Comparison of ENCODE assay signal across 17 cellular contexts in genomic region chr4:87912164-87913004, GRCh38.
DNase-seq lines count a peak whose midpoint lies in the region; ATAC-seq, FAIRE-seq and TF ChIP-seq lines count a peak whose summit lies in the region.
"Had no signal": no experiment of that assay in that cellular context is flagged by ENCODE, and none has a peak within 500 bp of the region (broad histone marks: within the 10 kb centered on the region; RNA-seq: fewer than 3 reads in every experiment).

No MANE protein-coding gene starts in this region.

- H3K4me1 Mint-ChIP-seq in nephron: peaks cover 5% of the 10 kb centered on the region
- H3K4me1 Mint-ChIP-seq: memory B cell; stimulated activated naive CD8-positive, alpha-beta T cell treated with anti-CD3 and anti-CD28 coated beads, Interleukin-15, amount 100 ng/mL, for 72 hours had no signal

- H3K27ac ChIP-seq in H1 (ENCODE audit: low read depth, low read length) (no peak overlapping the region), adrenal gland (no peak overlapping the region)

- no peak overlapping the region for H3K18ac ChIP-seq in H1 (ENCODE audit: extremely low read depth, low read length)

- no peak overlapping the region for H3K9ac ChIP-seq in H1 (replicated peaks in 1 of 4; ENCODE audit: extremely low read depth in 1 of 4, low read depth in 3 of 4, low read length in 3 of 4)

- H2BK12ac ChIP-seq in H1 (ENCODE audit: low read depth, low read length): no peak overlapping the region

- no peak overlapping the region for H2AFZ ChIP-seq in H1 (ENCODE audit: low read length)

- no peak for FAIRE-seq in H1 (lab: Jason Lieb, UNC)
- FAIRE-seq: K562 had no signal

- intact Hi-C loops in adrenal gland (cut with DNase I): no loop called here

- H3K79me2 ChIP-seq in H1 (ENCODE audit: control insufficient read depth in 1 of 2, insufficient read depth in 2 of 2, low read length in 2 of 2): peaks cover 0 to 3% of the 10 kb centered on the region in 2 experiments; a peak in 1 of 4 replicates

- no peaks in the 10 kb centered on the region for H3K27me3 Mint-ChIP-seq in nephron (ENCODE audit: low read depth)

- no peak overlapping the region for H4K5ac ChIP-seq in H1 (ENCODE audit: insufficient read length, low read depth, low read length)

- no peaks in the 10 kb centered on the region for H3K9me3 Mint-ChIP-seq in nephron
- H3K9me3 Mint-ChIP-seq: dendritic cell treated with granulocyte-macrophage colony-stimulating factor and Interleukin-4, amounts not matched to agents 40 ng/mL and 50 ng/mL, for 4 days; memory B cell; stimulated activated naive CD8-positive, alpha-beta T cell treated with anti-CD3 and anti-CD28 coated beads, Interleukin-15, amount 100 ng/mL, for 72 hours had no signal

- H3K9me3 ChIP-seq in H1 (ENCODE audit: insufficient read depth in 2 of 2, low read depth in 1 of 2, low read length in 1 of 2): no peaks in the 10 kb centered on the region
- no peaks in the 10 kb centered on the region for H3K9me3 ChIP-seq in adrenal gland (replicated peaks in 1 of 3)
- H3K9me3 ChIP-seq: spleen had no signal

- H3K27ac Mint-ChIP-seq in nephron: peak overlapping the region; percentile 64 to 92 (median 90)
- H3K27ac Mint-ChIP-seq: activated CD8-positive, alpha-beta T cell treated with anti-CD3 and anti-CD28 coated beads, Interleukin-2, amount 10 ng/mL, durations not matched to agents 7 days and 5 days; dendritic cell treated with granulocyte-macrophage colony-stimulating factor and Interleukin-4, amounts not matched to agents 40 ng/mL and 50 ng/mL, for 4 days; memory B cell; stimulated activated naive CD8-positive, alpha-beta T cell treated with anti-CD3 and anti-CD28 coated beads, Interleukin-15, amount 100 ng/mL, for 72 hours had no signal

- peak overlapping the region; percentile 24 for H2BK120ac ChIP-seq in H1 (replicated peaks; ENCODE audit: low read depth, low read length)

- peak overlapping the region; percentile 11; the same call in 1 of the 2 replicates for H2BK5ac ChIP-seq in H1 (ENCODE audit: low read depth, low read length)

- no peak overlapping the region for H3K4me3 Mint-ChIP-seq in nephron
- H3K4me3 Mint-ChIP-seq: activated CD8-positive, alpha-beta T cell treated with anti-CD3 and anti-CD28 coated beads, Interleukin-2, amount 10 ng/mL, durations not matched to agents 7 days and 5 days; dendritic cell treated with granulocyte-macrophage colony-stimulating factor and Interleukin-4, amounts not matched to agents 40 ng/mL and 50 ng/mL, for 4 days; memory B cell; stimulated activated naive CD8-positive, alpha-beta T cell treated with anti-CD3 and anti-CD28 coated beads, Interleukin-15, amount 100 ng/mL, for 72 hours had no signal

- H3K23ac ChIP-seq in H1 (ENCODE audit: insufficient read length): no peak overlapping the region

- H3K4me2 ChIP-seq in H1 (ENCODE audit: insufficient read depth in 1 of 2, low read depth in 2 of 2, low read length in 2 of 2): no peak overlapping the region

- no peak overlapping the region for H3K4me3 ChIP-seq in H1 (ENCODE audit: extremely low read depth in 1 of 4, insufficient read depth in 2 of 4, low read depth in 3 of 4, low read length in 4 of 4)
- H3K4me3 ChIP-seq in adrenal gland: no peak overlapping the region
- H3K4me3 ChIP-seq: K562, spleen had no signal

- H4K8ac ChIP-seq in H1 (ENCODE audit: extremely low read depth, insufficient read depth, low read length): no peak overlapping the region

- no peak for ATAC-seq in GM21447 (IDR thresholded peaks at IDR 0.05; ENCODE audit: unreplicated experiment)
- ATAC-seq in GM18517 (IDR thresholded peaks at IDR 0.05; ENCODE audit: unreplicated experiment): no peak
- ATAC-seq: activated CD8-positive, alpha-beta T cell treated with anti-CD3 and anti-CD28 coated beads, Interleukin-2, amount 10 ng/mL, durations not matched to agents 7 days and 5 days; K562; stimulated activated naive CD8-positive, alpha-beta T cell treated with anti-CD3 and anti-CD28 coated beads, Interleukin-15, amount 100 ng/mL, for 72 hours had no signal

- 71% methylated on average over 7 of the region's 7 CpGs; no CpG with 5 or more reads in 1 of the 2 experiments for WGBS in H1 (ENCODE audit: extremely low coverage in 1 of 2, insufficient coverage in 1 of 2, insufficient read length in 1 of 2, insufficient replicate concordance in 2 of 2, low coverage in 1 of 2, low lambda C conversion rate in 2 of 2, missing lambda C conversion rate in 1 of 2), 2 experiments
- 45 to 61% (median 50%) methylated on average over 7 of the region's 7 CpGs for WGBS in adrenal gland, 4 donors

- no peak overlapping the region for H3K4ac ChIP-seq in H1 (replicated peaks; ENCODE audit: insufficient read length, low read depth, low read length)

- POLR2A ChIA-PET in H1 (lab: Charles Lee; ENCODE audit: partially characterized antibody): interaction anchor here (1.0 to 4.6 kb wide), 9 partner anchors 8 to 49 kb away, joined by 4 to 25 read pairs (median 15); no protein-coding TSS in a partner anchor

- TF ChIP-seq POLR2A in H1 (IDR thresholded peaks at IDR 0.05; ENCODE audit: control extremely low read depth in 1 of 2, low read depth in 2 of 2, low read length in 2 of 2) (no peak), adrenal gland (IDR thresholded peaks at IDR 0.05) (no peak)

- peak overlapping the region; percentile 54 for H4K91ac ChIP-seq in H1 (replicated peaks; ENCODE audit: insufficient read length, low read length)

- H3K23me2 ChIP-seq in H1 (ENCODE audit: low read depth, low read length): no peaks in the 10 kb centered on the region

- no peak overlapping the region for H2AK5ac ChIP-seq in H1 (ENCODE audit: low read depth, low read length)

- H3K27me3 ChIP-seq in H1 (replicated peaks in 1 of 4; ENCODE audit: control insufficient read depth in 3 of 4, extremely low read depth in 1 of 4, insufficient read depth in 3 of 4, low read length in 3 of 4) (no peaks in the 10 kb centered on the region), adrenal gland (no peaks in the 10 kb centered on the region)
- H3K27me3 ChIP-seq: spleen had no signal

- H2BK15ac ChIP-seq in H1 (ENCODE audit: low read length): no peak overlapping the region

- TF ChIP-seq CTCF in H1 (IDR thresholded peaks at IDR 0.05; ENCODE audit: control extremely low read depth in 1 of 3, insufficient read depth in 1 of 3, low read depth in 1 of 3, low read length in 3 of 3): no peak
- no peak for TF ChIP-seq CTCF in nephron (IDR thresholded peaks at IDR 0.05; ENCODE audit: unreplicated experiment in 3 of 3)
- TF ChIP-seq CTCF in adrenal gland (IDR thresholded peaks at IDR 0.05): no peak

- no peaks in the 10 kb centered on the region for H4K20me1 ChIP-seq in H1 (replicated peaks in 1 of 2; ENCODE audit: control insufficient read depth in 1 of 2, insufficient read depth in 2 of 2, low read length in 2 of 2)

- DNase-seq in AML-193 (lab: John Stamatoyannopoulos, UW) (peak; percentile 24 to 41), NCI-H82 (lab: John Stamatoyannopoulos, UW) (peak; percentile 41), H1 (ENCODE audit: low read depth in 1 of 2, low spot score in 2 of 2) (no peak), DMS79 treated with DMSO at 0.1 percent for 48 hours (lab: John Stamatoyannopoulos, UW) (no peak), adrenal gland (no peak)
- DNase-seq: activated CD8-positive, alpha-beta T cell treated with anti-CD3 and anti-CD28 coated beads, Interleukin-2, amount 10 ng/mL, durations not matched to agents 7 days and 5 days; DMS 273 treated with DMSO at 0.1 percent for 48 hours; NCI-H146; NCI-H446; spleen; stimulated activated naive CD8-positive, alpha-beta T cell treated with anti-CD3 and anti-CD28 coated beads, Interleukin-15, amount 100 ng/mL, for 72 hours had no signal

- H3K36me3 ChIP-seq in H1 (ENCODE audit: control insufficient read depth in 2 of 4, insufficient read depth in 4 of 4, low read length in 3 of 4): no peaks in the 10 kb centered on the region
- no peaks in the 10 kb centered on the region for H3K36me3 ChIP-seq in adrenal gland (replicated peaks in 1 of 2)
- H3K36me3 ChIP-seq: spleen had no signal

- H3K14ac ChIP-seq in H1 (ENCODE audit: insufficient read length): no peak overlapping the region

- CTCF ChIA-PET in H1 (lab: Charles Lee; ENCODE audit: partially characterized antibody): interaction anchor here (0.7 to 4.8 kb wide), 10 partner anchors 9 to 73 kb away, joined by 3 to 52 read pairs (median 4); no protein-coding TSS in a partner anchor

- no peak overlapping the region for H3K56ac ChIP-seq in H1 (replicated peaks; ENCODE audit: insufficient read length, low read depth, low read length)

- no peak overlapping the region; the same call in 1 of the 2 replicates for H2BK20ac ChIP-seq in H1 (ENCODE audit: low read length)

- TF ChIP-seq EP300 in H1 (IDR thresholded peaks at IDR 0.05; ENCODE audit: borderline replicate concordance in 1 of 2, low read depth in 2 of 2, low read length in 2 of 2): no peak

- peaks cover 8 to 18% (median 17%) of the 10 kb centered on the region in 4 experiments for H3K4me1 ChIP-seq in H1 (replicated peaks in 1 of 4; ENCODE audit: control insufficient read depth in 3 of 4, insufficient read depth in 4 of 4, low read length in 3 of 4)
- H3K4me1 ChIP-seq in adrenal gland (replicated peaks in 1 of 2): peaks cover 18 to 25% of the 10 kb centered on the region in 2 donors

- TF ChIP-seq RAD21 in H1 (IDR thresholded peaks at IDR 0.05 in 1 of 2, conservative IDR thresholded peaks at IDR 0.05 in 1 of 2; ENCODE audit: low read depth in 2 of 2, low read length in 2 of 2): no peak

- H3K36me3 Mint-ChIP-seq in nephron (ENCODE audit: low read depth): no peaks in the 10 kb centered on the region
- H3K36me3 Mint-ChIP-seq: memory B cell had no signal

- no peaks in the 10 kb centered on the region for H3K79me1 ChIP-seq in H1 (ENCODE audit: low read depth, low read length)

TF ChIP-seq in H1, 55 proteins besides CTCF, POLR2A, EP300 and RAD21 (continues in another document):
- TF ChIP-seq RXRA (IDR thresholded peaks at IDR 0.05; ENCODE audit: insufficient read depth, low read depth, low read length) (no peak), KDM1A (IDR thresholded peaks at IDR 0.05; ENCODE audit: borderline replicate concordance, low read length) (no peak), MAFK (IDR thresholded peaks at IDR 0.05; ENCODE audit: low read depth, low read length) (no peak), SAP30 (IDR thresholded peaks at IDR 0.05; ENCODE audit: insufficient read depth, insufficient replicate concordance, low read length) (no peak), CBX8 (IDR thresholded peaks at IDR 0.05; ENCODE audit: borderline replicate concordance, low read depth, low read length) (no peak), SIN3A (conservative IDR thresholded peaks at IDR 0.05 in 1 of 2, IDR thresholded peaks at IDR 0.05 in 1 of 2; ENCODE audit: low read depth in 1 of 2, low read length in 2 of 2) (no peak), TCF12 (IDR thresholded peaks at IDR 0.05; ENCODE audit: low read depth, low read length) (no peak), SP2 (IDR thresholded peaks at IDR 0.05; ENCODE audit: low read length) (no peak), YY1 (IDR thresholded peaks at IDR 0.05; ENCODE audit: low read depth, low read length) (no peak), SRF (IDR thresholded peaks at IDR 0.05; ENCODE audit: low read depth, low read length) (no peak), HDAC6 (IDR thresholded peaks at IDR 0.05; ENCODE audit: low read depth, low read length) (no peak), TBP (IDR thresholded peaks at IDR 0.05; ENCODE audit: low read depth, low read length) (no peak), CHD1 (IDR thresholded peaks at IDR 0.05; ENCODE audit: low read depth, low read length) (no peak)

Comparison
In these comparisons a context has a peak if more than half of its experiments do, and no peak if none do; other contexts are left out.
1. DNase-seq: peak in AML-193 (2 of 2) and NCI-H82 (single experiment); none in H1 (0 of 2), DMS79 treated with DMSO at 0.1 percent for 48 hours (single experiment) and adrenal gland (0 of 7).